11 cellular contexts compared by ENCODE assay signal in the genomic region with DNA sequence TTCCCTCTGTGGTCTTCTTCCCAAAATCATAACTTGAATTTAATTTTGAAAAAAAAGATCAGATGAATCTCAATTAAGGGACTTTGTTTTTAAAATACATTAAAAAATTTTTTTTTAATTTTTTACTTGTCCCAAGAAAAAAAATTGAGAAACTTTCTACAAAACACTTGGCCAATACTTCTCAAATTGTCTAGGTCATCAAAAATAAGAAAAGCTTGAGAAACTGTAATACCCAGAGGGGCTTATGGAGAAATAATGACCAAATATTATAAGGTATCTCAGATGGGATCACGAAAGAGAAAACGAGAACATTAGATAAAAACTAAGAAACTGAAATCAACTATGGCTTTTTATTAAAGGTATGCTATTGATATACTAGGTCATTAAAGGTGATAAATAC.
"Had no signal": no experiment of that assay in that cellular context is flagged by ENCODE, and none has a peak within 500 bp of the region (broad histone marks: within the 10 kb centered on the region; RNA-seq: fewer than 3 reads in every experiment).

No MANE protein-coding gene starts in this region.

- ATAC-seq: GM23338, HCT116 had no signal

- H3K4me1 Mint-ChIP-seq: GM23338, H9 had no signal

- H3K4me2 ChIP-seq: GM23338 had no signal

- H3K9ac ChIP-seq: GM23248 had no signal

- H3K9me3 Mint-ChIP-seq: GM23338, H9 had no signal

- H3K27ac ChIP-seq: GM23248 had no signal

- H3K4me3 ChIP-seq: GM23248, GM23338, HAP-1 had no signal

- H3K36me3 ChIP-seq: HAP-1 had no signal

- FAIRE-seq: H1, H54 had no signal

- H3K4me3 Mint-ChIP-seq: GM23338, H9, HFFc6 had no signal

- H3K4me1 ChIP-seq: HAP-1 had no signal

- H3K9me3 ChIP-seq: HAP-1 had no signal

- H2AFZ ChIP-seq: GM23248, GM23338 had no signal

- H3K27ac Mint-ChIP-seq: GM23338, H9, HFFc6 had no signal

- DNase-seq: GM23248, GOT3, H7, H9, HCEC 1CT, HFFc6 had no signal
